In the genomic region with DNA sequence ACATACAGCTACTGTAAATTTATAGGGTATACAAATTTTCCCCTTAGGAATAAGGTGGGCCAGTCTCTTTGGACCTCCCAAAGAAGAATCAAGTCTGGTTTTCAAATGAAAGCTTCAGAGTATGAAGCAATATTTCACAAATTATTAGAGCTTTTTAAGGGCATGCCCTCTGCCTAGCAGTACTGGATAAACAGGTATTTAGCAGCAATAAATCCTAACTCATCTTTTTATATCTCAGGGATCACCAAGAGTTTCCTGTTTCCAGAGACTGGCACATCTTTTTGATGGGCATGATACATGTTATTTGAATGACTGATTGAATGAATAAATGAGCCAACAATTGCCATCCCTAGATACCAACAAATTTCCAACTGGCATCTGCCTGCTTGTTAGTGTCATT, we compare ENCODE assay signal across 31 cellular contexts.
"Had no signal": no experiment of that assay in that cellular context is flagged by ENCODE, and none has a peak within 500 bp of the region (broad histone marks: within the 10 kb centered on the region; RNA-seq: fewer than 3 reads in every experiment).

No MANE protein-coding gene starts in this region.

- H3K27me3 Mint-ChIP-seq: activated CD4-positive, alpha-beta T cell treated with anti-CD3 and anti-CD28 coated beads for 36 hours; activated CD4-positive, alpha-beta T cell treated with anti-CD3 and anti-CD28 coated beads, Interleukin-2, amount 10 ng/mL, durations not matched to agents 7 days and 5 days; activated T-cell treated with anti-CD3 and anti-CD28 coated beads, Interleukin-2, amount 50 U/mL, for 24 hours had no signal

- FAIRE-seq: TTC549 had no signal

- H3K27ac ChIP-seq: cardiac muscle cell, SJCRH30, SK-N-MC had no signal

- H3K4me3 Mint-ChIP-seq: activated CD4-positive, alpha-beta T cell treated with anti-CD3 and anti-CD28 coated beads for 36 hours; activated CD4-positive, alpha-beta T cell treated with anti-CD3 and anti-CD28 coated beads, Interleukin-2, amount 10 ng/mL, durations not matched to agents 7 days and 5 days; activated CD8-positive, alpha-beta T cell treated with anti-CD3 and anti-CD28 coated beads, Interleukin-2, amount 10 ng/mL, durations not matched to agents 7 days and 5 days; activated naive CD4-positive, alpha-beta T cell treated with anti-CD3 and anti-CD28 coated beads, Interleukin-2, amount 50 U/mL, for 24 hours; activated T-cell treated with anti-CD3 and anti-CD28 coated beads, Interleukin-2, amount 50 U/mL, for 24 hours; central memory CD8-positive, alpha-beta T cell; WTC11 had no signal

- H3K4me3 ChIP-seq: cardiac muscle cell, MG63, SJCRH30, SK-N-MC had no signal

- H3K27ac Mint-ChIP-seq: activated CD4-positive, alpha-beta T cell treated with anti-CD3 and anti-CD28 coated beads for 36 hours; activated CD4-positive, alpha-beta T cell treated with anti-CD3 and anti-CD28 coated beads, Interleukin-2, amount 10 ng/mL, durations not matched to agents 7 days and 5 days; activated CD8-positive, alpha-beta T cell treated with anti-CD3 and anti-CD28 coated beads, Interleukin-2, amount 10 ng/mL, durations not matched to agents 7 days and 5 days; activated naive CD4-positive, alpha-beta T cell treated with anti-CD3 and anti-CD28 coated beads, Interleukin-2, amount 50 U/mL, for 24 hours; activated T-cell treated with anti-CD3 and anti-CD28 coated beads, Interleukin-2, amount 50 U/mL, for 24 hours; activated T-helper 2 cell treated with anti-CD3 and anti-CD28 coated beads, Interferon-gamma antibody, Interleukin-2, Interleukin-4, amounts not matched to agents 10 μg/mL and 5 μg/mL and 100 μg/mL, durations not matched to agents 14 hours and 24 hours and 36 hours; WTC11 had no signal

- H3K4me1 Mint-ChIP-seq: activated CD4-positive, alpha-beta T cell treated with anti-CD3 and anti-CD28 coated beads, Interleukin-2, amount 10 ng/mL, durations not matched to agents 7 days and 5 days; activated naive CD4-positive, alpha-beta T cell treated with anti-CD3 and anti-CD28 coated beads, Interleukin-2, amount 50 U/mL, for 24 hours; central memory CD8-positive, alpha-beta T cell had no signal

- H3K36me3 Mint-ChIP-seq: activated naive CD4-positive, alpha-beta T cell treated with anti-CD3 and anti-CD28 coated beads, Interleukin-2, amount 50 U/mL, for 24 hours; WTC11 had no signal

- H3K9me3 Mint-ChIP-seq: activated CD4-positive, alpha-beta T cell treated with anti-CD3 and anti-CD28 coated beads, Interleukin-2, amount 10 ng/mL, durations not matched to agents 7 days and 5 days; activated naive CD4-positive, alpha-beta T cell treated with anti-CD3 and anti-CD28 coated beads, Interleukin-2, amount 50 U/mL, for 24 hours; activated T-cell treated with anti-CD3 and anti-CD28 coated beads, Interleukin-2, amount 50 U/mL, for 24 hours; activated T-helper 2 cell treated with anti-CD3 and anti-CD28 coated beads, Interferon-gamma antibody, Interleukin-2, Interleukin-4, amounts not matched to agents 10 μg/mL and 5 μg/mL and 100 μg/mL, durations not matched to agents 14 hours and 24 hours and 36 hours; central memory CD8-positive, alpha-beta T cell; WTC11 had no signal

- DNase-seq: activated CD4-positive, alpha-beta T cell treated with anti-CD3 and anti-CD28 coated beads for 36 hours; activated CD4-positive, alpha-beta T cell treated with anti-CD3 and anti-CD28 coated beads, Interleukin-2, amount 10 ng/mL, durations not matched to agents 7 days and 5 days; activated CD4-positive, alpha-beta T cell treated with anti-CD3 and anti-CD28 coated beads, Interleukin-2, amount 50 U/mL, for 48 hours; activated CD8-positive, alpha-beta T cell treated with anti-CD3 and anti-CD28 coated beads, Interleukin-2, amount 10 ng/mL, durations not matched to agents 7 days and 5 days; activated gamma-delta T cell; activated naive CD4-positive, alpha-beta T cell treated with Interleukin-2 at 50 U/mL for 16 hours; activated T-cell treated with anti-CD3 and anti-CD28 coated beads, Interleukin-2, amount 50 U/mL, for 24 hours; aorta; Karpas-422; KBM-7; MG63; NCI-H1048; NCI-H1105 treated with DMSO at 0.1 percent for 48 hours; NCI-H1436; NCI-H1694; NCI-H1930; NCI-H2081 treated with DMSO at 0.1 percent for 48 hours; NCI-H510A; NCI-H526; NCI-H748 treated with DMSO at 0.1 percent for 48 hours; NK-92 treated with Interleukin-12 subunit alpha and Interleukin-12 subunit beta, amount 100 ng/mL, for 24 hours; SHP77; SJCRH30; T1000 had no signal
